8 cellular contexts compared by ENCODE assay signal in the genomic region with DNA sequence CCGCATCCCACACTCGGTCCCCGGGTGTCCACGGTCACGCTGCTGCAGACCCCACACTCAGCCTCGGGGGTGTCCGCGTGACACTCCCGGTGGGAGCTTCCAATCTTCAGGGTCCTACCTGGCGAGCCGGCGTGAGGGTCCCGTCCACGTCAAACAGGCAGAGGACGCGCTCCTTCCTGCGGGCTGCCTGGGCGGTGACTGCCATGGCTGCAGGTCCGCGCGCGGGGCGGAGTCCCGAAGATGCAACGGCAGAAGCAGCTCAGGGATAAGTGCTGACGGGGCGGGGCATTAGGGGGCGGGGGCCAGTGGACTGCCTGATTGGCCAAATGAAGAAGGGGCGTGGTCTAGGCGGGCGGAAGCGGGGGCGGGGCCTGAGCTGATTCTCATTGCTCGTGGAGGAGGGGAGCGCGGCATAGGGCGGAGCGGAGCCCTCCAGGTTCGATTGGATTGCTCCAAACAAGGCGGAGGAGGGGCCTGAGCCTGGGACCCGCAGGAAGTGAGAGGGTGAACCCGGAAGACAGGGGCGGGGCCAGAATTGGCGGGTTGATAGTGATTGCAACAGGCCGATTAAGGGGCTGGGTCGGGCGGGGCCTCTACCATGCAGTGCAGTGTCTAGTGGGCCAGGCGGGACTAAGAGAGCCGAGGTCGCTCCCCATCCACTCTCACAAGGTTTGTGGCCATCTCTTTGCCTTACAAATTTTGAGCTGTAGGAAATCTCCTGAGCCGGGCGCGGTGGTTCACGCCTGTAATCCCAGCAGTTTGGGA. TPM values are rescaled to one million over a fixed set of nuclear protein-coding genes. Genes with fewer than 3 reads are reported as not detected.
DNase-seq lines count a peak whose midpoint lies in the region; ATAC-seq and TF ChIP-seq lines count a peak whose summit lies in the region.

A gene (minus strand): TSS at position 240 of the 765 bp plus-strand sequence. CDS start 35 bp downstream, at position 205.

- H3K9me3 Mint-ChIP-seq in T-helper 1 cell treated with Interleukin-12 subunit alpha and Interleukin-12 subunit beta and Interleukin-4 antibody, amounts not matched to agents 30 μg/mL and 1 μg/mL, for 36 hours, result no peaks in the 10 kb centered on the region
- no peaks in the 10 kb centered on the region for H3K9me3 Mint-ChIP-seq in progenitor cell of endocrine pancreas (ENCODE audit: low read depth)

- H3K27me3 ChIP-seq in left ventricle myocardium inferior (ENCODE audit: low read depth), result no peaks in the 10 kb centered on the region

- peaks cover 6% of the 10 kb centered on the region for H3K36me3 Mint-ChIP-seq in T-helper 1 cell treated with Interleukin-12 subunit alpha and Interleukin-12 subunit beta and Interleukin-4 antibody, amounts not matched to agents 30 μg/mL and 1 μg/mL, for 36 hours (ENCODE audit: low read depth)
- peaks cover 4% of the 10 kb centered on the region for H3K36me3 Mint-ChIP-seq in progenitor cell of endocrine pancreas (ENCODE audit: insufficient read depth)

- TF ChIP-seq CTCF in GM13977 (IDR thresholded peaks at IDR 0.05; ENCODE audit: extremely low read depth, insufficient read depth, missing control alignments) (no peak), left ventricle myocardium inferior (IDR thresholded peaks at IDR 0.05; ENCODE audit: borderline replicate concordance) (no peak), progenitor cell of endocrine pancreas (IDR thresholded peaks at IDR 0.05; ENCODE audit: unreplicated experiment) (no peak)

- in situ Hi-C loops in GM13977 (cut with MboI; ENCODE audit: low pct_unique_long_range_greater_than_20kb, low sequenced_read_pairs, unreplicated experiment), result no loop called here

- H3K9me3 ChIP-seq in left ventricle myocardium inferior (replicated peaks), result no peaks in the 10 kb centered on the region

- intact Hi-C loops in left ventricle myocardium inferior (cut with micrococcal nuclease), result no loop called here

- DNase-seq in GM13977 (ENCODE audit: low spot score) (peak; percentile 100), NCI-H1694 (lab: John Stamatoyannopoulos, UW) (peak; percentile 100), amniotic stem cell (lab: John Stamatoyannopoulos, UW) (peak; percentile 99), left ventricle myocardium inferior (peak; percentile 100), progenitor cell of endocrine pancreas (ENCODE audit: low spot score, unreplicated experiment) (peak; percentile 100), ureter (ENCODE audit: low spot score) (peak; percentile 100)

- peaks cover 5% of the 10 kb centered on the region for H3K36me3 ChIP-seq in left ventricle myocardium inferior

- peak; percentile 90 for ATAC-seq in HG02884 (IDR thresholded peaks at IDR 0.05; ENCODE audit: unreplicated experiment)

- peak within 1 kb of the TSS; percentile 80 for H3K27ac ChIP-seq in left ventricle myocardium inferior (replicated peaks)

- H3K4me3 Mint-ChIP-seq in T-helper 1 cell treated with Interleukin-12 subunit alpha and Interleukin-12 subunit beta and Interleukin-4 antibody, amounts not matched to agents 30 μg/mL and 1 μg/mL, for 36 hours, result peak within 1 kb of the TSS; percentile 93
- H3K4me3 Mint-ChIP-seq in progenitor cell of endocrine pancreas (ENCODE audit: low read depth), result peak within 1 kb of the TSS; percentile 94

- peaks cover 24% of the 10 kb centered on the region for H3K4me1 ChIP-seq in left ventricle myocardium inferior

- H3K27ac Mint-ChIP-seq in T-helper 1 cell treated with Interleukin-12 subunit alpha and Interleukin-12 subunit beta and Interleukin-4 antibody, amounts not matched to agents 30 μg/mL and 1 μg/mL, for 36 hours, result peak within 1 kb of the TSS; percentile 88
- H3K27ac Mint-ChIP-seq in progenitor cell of endocrine pancreas, result peak within 1 kb of the TSS; percentile 96

- peak within 1 kb of the TSS; percentile 91 for H3K4me3 ChIP-seq in left ventricle myocardium inferior

- no peaks in the 10 kb centered on the region for H3K27me3 Mint-ChIP-seq in T-helper 1 cell treated with Interleukin-12 subunit alpha and Interleukin-12 subunit beta and Interleukin-4 antibody, amounts not matched to agents 30 μg/mL and 1 μg/mL, for 36 hours (ENCODE audit: low read depth)
- no peaks in the 10 kb centered on the region for H3K27me3 Mint-ChIP-seq in progenitor cell of endocrine pancreas

- peaks cover 6% of the 10 kb centered on the region for H3K4me1 Mint-ChIP-seq in T-helper 1 cell treated with Interleukin-12 subunit alpha and Interleukin-12 subunit beta and Interleukin-4 antibody, amounts not matched to agents 30 μg/mL and 1 μg/mL, for 36 hours (ENCODE audit: low read depth)
- peaks cover 19% of the 10 kb centered on the region for H3K4me1 Mint-ChIP-seq in progenitor cell of endocrine pancreas (ENCODE audit: low read depth)

RNA-seq across cellular contexts. Expression of the gene that starts here (rescaled TPM):
- total RNA-seq in left ventricle myocardium inferior (18.4 TPM), progenitor cell of endocrine pancreas (46.0 and 51.3 TPM in 2 replicates), ureter (18.7 TPM)

Comparison
In these comparisons a context has a peak if more than half of its experiments do, and no peak if none do; other contexts are left out.
1. Peak in every context shown above with its lines: DNase-seq, ATAC-seq, H3K4me3 ChIP-seq and H3K27ac ChIP-seq.